1 cellular context compared by ENCODE assay signal in the genomic region with DNA sequence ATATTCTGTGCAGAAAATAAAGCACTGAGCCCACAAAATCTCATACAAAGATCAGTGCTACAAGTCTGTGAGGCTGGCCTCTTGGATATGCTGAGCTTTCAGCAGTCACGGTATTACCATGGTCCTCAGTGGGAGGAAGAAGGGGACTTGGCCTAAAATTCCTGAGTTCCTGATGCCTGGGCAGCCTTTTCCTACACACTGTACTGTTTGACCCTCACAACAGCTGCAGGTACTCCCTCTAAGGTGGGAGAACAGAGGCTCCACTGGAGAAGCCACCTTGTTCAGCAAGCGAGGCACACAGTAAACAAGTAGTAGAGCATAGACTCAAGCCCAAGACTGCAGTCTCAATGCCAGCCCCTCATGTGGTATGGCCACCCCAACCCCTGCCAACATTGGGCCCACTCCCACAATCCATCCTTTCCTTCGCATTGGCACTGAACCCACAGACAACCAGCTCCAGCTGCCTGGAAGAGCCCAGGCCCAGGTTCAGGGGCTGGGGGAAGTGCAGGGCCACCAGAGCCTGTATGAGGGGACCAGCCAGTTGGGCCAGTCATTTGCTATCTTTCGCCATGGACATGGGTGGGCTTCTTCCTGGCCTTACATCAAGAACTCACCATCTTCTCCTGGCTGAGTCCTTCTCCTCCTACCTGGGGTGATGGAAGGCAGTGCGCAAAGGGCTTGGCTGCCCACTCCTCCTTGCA.
A peak's percentile ranks its signal among the peaks of the same experiment; 100 is the strongest.
TF ChIP-seq lines count a peak whose summit lies in the region.

No MANE protein-coding gene starts in this region.

TF ChIP-seq in HepG2, 621 proteins besides CTCF, POLR2A, EP300 and RAD21 (continued from another document and continues in another):
- TF ChIP-seq, protein P1, sequence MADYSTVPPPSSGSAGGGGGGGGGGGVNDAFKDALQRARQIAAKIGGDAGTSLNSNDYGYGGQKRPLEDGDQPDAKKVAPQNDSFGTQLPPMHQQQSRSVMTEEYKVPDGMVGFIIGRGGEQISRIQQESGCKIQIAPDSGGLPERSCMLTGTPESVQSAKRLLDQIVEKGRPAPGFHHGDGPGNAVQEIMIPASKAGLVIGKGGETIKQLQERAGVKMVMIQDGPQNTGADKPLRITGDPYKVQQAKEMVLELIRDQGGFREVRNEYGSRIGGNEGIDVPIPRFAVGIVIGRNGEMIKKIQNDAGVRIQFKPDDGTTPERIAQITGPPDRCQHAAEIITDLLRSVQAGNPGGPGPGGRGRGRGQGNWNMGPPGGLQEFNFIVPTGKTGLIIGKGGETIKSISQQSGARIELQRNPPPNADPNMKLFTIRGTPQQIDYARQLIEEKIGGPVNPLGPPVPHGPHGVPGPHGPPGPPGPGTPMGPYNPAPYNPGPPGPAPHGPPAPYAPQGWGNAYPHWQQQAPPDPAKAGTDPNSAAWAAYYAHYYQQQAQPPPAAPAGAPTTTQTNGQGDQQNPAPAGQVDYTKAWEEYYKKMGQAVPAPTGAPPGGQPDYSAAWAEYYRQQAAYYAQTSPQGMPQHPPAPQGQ (CRISPR knock-in tag; IDR thresholded peaks at IDR 0.05; ENCODE audit: borderline replicate concordance): no peak
- TF ChIP-seq ZNF124 (CRISPR knock-in tag; IDR thresholded peaks at IDR 0.05): no peak
- TF ChIP-seq ZNF160 (CRISPR knock-in tag; IDR thresholded peaks at IDR 0.05): no peak
- no peak for TF ChIP-seq GATAD2A (CRISPR knock-in tag; IDR thresholded peaks at IDR 0.05)
- TF ChIP-seq ZFY (CRISPR knock-in tag; IDR thresholded peaks at IDR 0.05): no peak; the same call in 1 of the 2 replicates
- no peak for TF ChIP-seq MEIS1 (CRISPR knock-in tag; IDR thresholded peaks at IDR 0.05; ENCODE audit: borderline replicate concordance)
- TF ChIP-seq YY1 (IDR thresholded peaks at IDR 0.05; ENCODE audit: insufficient read depth, insufficient replicate concordance, low read depth, low read length): no peak
- no peak for TF ChIP-seq KLF15 (CRISPR knock-in tag; IDR thresholded peaks at IDR 0.05; ENCODE audit: borderline replicate concordance)
- 0 out of 2 replicates have a peak, but pooled peaks have one; percentile 2 for TF ChIP-seq KLF6 (CRISPR knock-in tag; IDR thresholded peaks at IDR 0.05)
- TF ChIP-seq, protein P2, sequence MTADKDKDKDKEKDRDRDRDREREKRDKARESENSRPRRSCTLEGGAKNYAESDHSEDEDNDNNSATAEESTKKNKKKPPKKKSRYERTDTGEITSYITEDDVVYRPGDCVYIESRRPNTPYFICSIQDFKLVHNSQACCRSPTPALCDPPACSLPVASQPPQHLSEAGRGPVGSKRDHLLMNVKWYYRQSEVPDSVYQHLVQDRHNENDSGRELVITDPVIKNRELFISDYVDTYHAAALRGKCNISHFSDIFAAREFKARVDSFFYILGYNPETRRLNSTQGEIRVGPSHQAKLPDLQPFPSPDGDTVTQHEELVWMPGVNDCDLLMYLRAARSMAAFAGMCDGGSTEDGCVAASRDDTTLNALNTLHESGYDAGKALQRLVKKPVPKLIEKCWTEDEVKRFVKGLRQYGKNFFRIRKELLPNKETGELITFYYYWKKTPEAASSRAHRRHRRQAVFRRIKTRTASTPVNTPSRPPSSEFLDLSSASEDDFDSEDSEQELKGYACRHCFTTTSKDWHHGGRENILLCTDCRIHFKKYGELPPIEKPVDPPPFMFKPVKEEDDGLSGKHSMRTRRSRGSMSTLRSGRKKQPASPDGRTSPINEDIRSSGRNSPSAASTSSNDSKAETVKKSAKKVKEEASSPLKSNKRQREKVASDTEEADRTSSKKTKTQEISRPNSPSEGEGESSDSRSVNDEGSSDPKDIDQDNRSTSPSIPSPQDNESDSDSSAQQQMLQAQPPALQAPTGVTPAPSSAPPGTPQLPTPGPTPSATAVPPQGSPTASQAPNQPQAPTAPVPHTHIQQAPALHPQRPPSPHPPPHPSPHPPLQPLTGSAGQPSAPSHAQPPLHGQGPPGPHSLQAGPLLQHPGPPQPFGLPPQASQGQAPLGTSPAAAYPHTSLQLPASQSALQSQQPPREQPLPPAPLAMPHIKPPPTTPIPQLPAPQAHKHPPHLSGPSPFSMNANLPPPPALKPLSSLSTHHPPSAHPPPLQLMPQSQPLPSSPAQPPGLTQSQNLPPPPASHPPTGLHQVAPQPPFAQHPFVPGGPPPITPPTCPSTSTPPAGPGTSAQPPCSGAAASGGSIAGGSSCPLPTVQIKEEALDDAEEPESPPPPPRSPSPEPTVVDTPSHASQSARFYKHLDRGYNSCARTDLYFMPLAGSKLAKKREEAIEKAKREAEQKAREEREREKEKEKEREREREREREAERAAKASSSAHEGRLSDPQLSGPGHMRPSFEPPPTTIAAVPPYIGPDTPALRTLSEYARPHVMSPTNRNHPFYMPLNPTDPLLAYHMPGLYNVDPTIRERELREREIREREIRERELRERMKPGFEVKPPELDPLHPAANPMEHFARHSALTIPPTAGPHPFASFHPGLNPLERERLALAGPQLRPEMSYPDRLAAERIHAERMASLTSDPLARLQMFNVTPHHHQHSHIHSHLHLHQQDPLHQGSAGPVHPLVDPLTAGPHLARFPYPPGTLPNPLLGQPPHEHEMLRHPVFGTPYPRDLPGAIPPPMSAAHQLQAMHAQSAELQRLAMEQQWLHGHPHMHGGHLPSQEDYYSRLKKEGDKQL (CRISPR knock-in tag; IDR thresholded peaks at IDR 0.05; ENCODE audit: low read depth): no peak
- TF ChIP-seq ZNF446 (CRISPR knock-in tag; IDR thresholded peaks at IDR 0.05): no peak
- no peak for TF ChIP-seq KDM1A (CRISPR knock-in tag; IDR thresholded peaks at IDR 0.05)
- no peak; the same call in 1 of the 2 replicates for TF ChIP-seq ZNF432 (CRISPR knock-in tag; IDR thresholded peaks at IDR 0.05; ENCODE audit: borderline replicate concordance)
- no peak for TF ChIP-seq PAX8 (CRISPR knock-in tag; IDR thresholded peaks at IDR 0.05; ENCODE audit: borderline replicate concordance)
- TF ChIP-seq, protein P3, sequence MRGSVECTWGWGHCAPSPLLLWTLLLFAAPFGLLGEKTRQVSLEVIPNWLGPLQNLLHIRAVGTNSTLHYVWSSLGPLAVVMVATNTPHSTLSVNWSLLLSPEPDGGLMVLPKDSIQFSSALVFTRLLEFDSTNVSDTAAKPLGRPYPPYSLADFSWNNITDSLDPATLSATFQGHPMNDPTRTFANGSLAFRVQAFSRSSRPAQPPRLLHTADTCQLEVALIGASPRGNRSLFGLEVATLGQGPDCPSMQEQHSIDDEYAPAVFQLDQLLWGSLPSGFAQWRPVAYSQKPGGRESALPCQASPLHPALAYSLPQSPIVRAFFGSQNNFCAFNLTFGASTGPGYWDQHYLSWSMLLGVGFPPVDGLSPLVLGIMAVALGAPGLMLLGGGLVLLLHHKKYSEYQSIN (CRISPR knock-in tag; IDR thresholded peaks at IDR 0.05; ENCODE audit: borderline replicate concordance): no peak
- no peak for TF ChIP-seq ZSCAN29 (CRISPR knock-in tag; conservative IDR thresholded peaks at IDR 0.05)
- TF ChIP-seq NCOA1 (CRISPR knock-in tag; IDR thresholded peaks at IDR 0.05): no peak
- TF ChIP-seq GFI1 (CRISPR knock-in tag; IDR thresholded peaks at IDR 0.05; ENCODE audit: borderline replicate concordance): peak; percentile 56; the same call in 1 of the 2 replicates
- TF ChIP-seq, protein P4, sequence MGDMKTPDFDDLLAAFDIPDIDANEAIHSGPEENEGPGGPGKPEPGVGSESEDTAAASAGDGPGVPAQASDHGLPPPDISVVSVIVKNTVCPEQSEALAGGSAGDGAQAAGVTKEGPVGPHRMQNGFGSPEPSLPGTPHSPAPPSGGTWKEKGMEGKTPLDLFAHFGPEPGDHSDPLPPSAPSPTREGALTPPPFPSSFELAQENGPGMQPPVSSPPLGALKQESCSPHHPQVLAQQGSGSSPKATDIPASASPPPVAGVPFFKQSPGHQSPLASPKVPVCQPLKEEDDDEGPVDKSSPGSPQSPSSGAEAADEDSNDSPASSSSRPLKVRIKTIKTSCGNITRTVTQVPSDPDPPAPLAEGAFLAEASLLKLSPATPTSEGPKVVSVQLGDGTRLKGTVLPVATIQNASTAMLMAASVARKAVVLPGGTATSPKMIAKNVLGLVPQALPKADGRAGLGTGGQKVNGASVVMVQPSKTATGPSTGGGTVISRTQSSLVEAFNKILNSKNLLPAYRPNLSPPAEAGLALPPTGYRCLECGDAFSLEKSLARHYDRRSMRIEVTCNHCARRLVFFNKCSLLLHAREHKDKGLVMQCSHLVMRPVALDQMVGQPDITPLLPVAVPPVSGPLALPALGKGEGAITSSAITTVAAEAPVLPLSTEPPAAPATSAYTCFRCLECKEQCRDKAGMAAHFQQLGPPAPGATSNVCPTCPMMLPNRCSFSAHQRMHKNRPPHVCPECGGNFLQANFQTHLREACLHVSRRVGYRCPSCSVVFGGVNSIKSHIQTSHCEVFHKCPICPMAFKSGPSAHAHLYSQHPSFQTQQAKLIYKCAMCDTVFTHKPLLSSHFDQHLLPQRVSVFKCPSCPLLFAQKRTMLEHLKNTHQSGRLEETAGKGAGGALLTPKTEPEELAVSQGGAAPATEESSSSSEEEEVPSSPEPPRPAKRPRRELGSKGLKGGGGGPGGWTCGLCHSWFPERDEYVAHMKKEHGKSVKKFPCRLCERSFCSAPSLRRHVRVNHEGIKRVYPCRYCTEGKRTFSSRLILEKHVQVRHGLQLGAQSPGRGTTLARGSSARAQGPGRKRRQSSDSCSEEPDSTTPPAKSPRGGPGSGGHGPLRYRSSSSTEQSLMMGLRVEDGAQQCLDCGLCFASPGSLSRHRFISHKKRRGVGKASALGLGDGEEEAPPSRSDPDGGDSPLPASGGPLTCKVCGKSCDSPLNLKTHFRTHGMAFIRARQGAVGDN (CRISPR knock-in tag; IDR thresholded peaks at IDR 0.05): peak; percentile 76; the same call in 1 of the 2 replicates
- TF ChIP-seq LCORL (IDR thresholded peaks at IDR 0.05): no peak
- peak; percentile 13; the same call in 1 of the 2 replicates for TF ChIP-seq LCORL (CRISPR knock-in tag; IDR thresholded peaks at IDR 0.05)
- TF ChIP-seq HOXD1 (CRISPR knock-in tag; IDR thresholded peaks at IDR 0.05): no peak
- TF ChIP-seq KMT2A (CRISPR knock-in tag; IDR thresholded peaks at IDR 0.05): peak; percentile 16; the same call in 1 of the 2 replicates
- TF ChIP-seq ARHGAP35 (CRISPR knock-in tag; IDR thresholded peaks at IDR 0.05; ENCODE audit: borderline replicate concordance): no peak
- no peak for TF ChIP-seq ZNF652 (CRISPR knock-in tag; IDR thresholded peaks at IDR 0.05; ENCODE audit: borderline replicate concordance, low read depth)
- TF ChIP-seq, protein P5, sequence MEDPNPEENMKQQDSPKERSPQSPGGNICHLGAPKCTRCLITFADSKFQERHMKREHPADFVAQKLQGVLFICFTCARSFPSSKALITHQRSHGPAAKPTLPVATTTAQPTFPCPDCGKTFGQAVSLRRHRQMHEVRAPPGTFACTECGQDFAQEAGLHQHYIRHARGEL (CRISPR knock-in tag; IDR thresholded peaks at IDR 0.05): no peak
- TF ChIP-seq ZNF546 (CRISPR knock-in tag; conservative IDR thresholded peaks at IDR 0.05): no peak
- TF ChIP-seq, protein P6, sequence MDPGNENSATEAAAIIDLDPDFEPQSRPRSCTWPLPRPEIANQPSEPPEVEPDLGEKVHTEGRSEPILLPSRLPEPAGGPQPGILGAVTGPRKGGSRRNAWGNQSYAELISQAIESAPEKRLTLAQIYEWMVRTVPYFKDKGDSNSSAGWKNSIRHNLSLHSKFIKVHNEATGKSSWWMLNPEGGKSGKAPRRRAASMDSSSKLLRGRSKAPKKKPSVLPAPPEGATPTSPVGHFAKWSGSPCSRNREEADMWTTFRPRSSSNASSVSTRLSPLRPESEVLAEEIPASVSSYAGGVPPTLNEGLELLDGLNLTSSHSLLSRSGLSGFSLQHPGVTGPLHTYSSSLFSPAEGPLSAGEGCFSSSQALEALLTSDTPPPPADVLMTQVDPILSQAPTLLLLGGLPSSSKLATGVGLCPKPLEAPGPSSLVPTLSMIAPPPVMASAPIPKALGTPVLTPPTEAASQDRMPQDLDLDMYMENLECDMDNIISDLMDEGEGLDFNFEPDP (CRISPR knock-in tag; conservative IDR thresholded peaks at IDR 0.05): 0 out of 2 replicates have a peak, but pooled peaks have one; percentile 5
- no peak for TF ChIP-seq SMAD9 (CRISPR knock-in tag; IDR thresholded peaks at IDR 0.05)
- no peak for TF ChIP-seq NBN (conservative IDR thresholded peaks at IDR 0.05)
- TF ChIP-seq HNRNPH1 (optimal IDR thresholded peaks at IDR 0.05; ENCODE audit: low read depth, low read length): no peak
- TF ChIP-seq, protein P7, sequence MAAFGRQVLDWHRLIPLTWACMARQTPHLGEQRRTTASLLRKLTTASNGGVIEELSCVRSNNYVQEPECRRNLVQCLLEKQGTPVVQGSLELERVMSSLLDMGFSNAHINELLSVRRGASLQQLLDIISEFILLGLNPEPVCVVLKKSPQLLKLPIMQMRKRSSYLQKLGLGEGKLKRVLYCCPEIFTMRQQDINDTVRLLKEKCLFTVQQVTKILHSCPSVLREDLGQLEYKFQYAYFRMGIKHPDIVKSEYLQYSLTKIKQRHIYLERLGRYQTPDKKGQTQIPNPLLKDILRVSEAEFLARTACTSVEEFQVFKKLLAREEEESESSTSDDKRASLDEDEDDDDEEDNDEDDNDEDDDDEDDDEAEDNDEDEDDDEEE (CRISPR knock-in tag; IDR thresholded peaks at IDR 0.05): no peak; the same call in 1 of the 2 replicates
- no peak for TF ChIP-seq KLF13 (CRISPR knock-in tag; IDR thresholded peaks at IDR 0.05)
- no peak for TF ChIP-seq HNRNPLL (IDR thresholded peaks at IDR 0.05; ENCODE audit: low read depth, low read length, poor library complexity, severe bottlenecking)
- TF ChIP-seq SP140L (CRISPR knock-in tag; IDR thresholded peaks at IDR 0.05; ENCODE audit: borderline replicate concordance): 0 out of 2 replicates have a peak, but pooled peaks have one; percentile 23
- no peak for TF ChIP-seq ZNF501 (CRISPR knock-in tag; IDR thresholded peaks at IDR 0.05)
- no peak for TF ChIP-seq FOSL1 (CRISPR knock-in tag; IDR thresholded peaks at IDR 0.05; ENCODE audit: borderline replicate concordance)
- no peak for TF ChIP-seq SIX4 (CRISPR knock-in tag; IDR thresholded peaks at IDR 0.05)
- TF ChIP-seq PRMT3 (CRISPR knock-in tag; IDR thresholded peaks at IDR 0.05; ENCODE audit: borderline replicate concordance, low read depth): no peak
- TF ChIP-seq, protein P8, sequence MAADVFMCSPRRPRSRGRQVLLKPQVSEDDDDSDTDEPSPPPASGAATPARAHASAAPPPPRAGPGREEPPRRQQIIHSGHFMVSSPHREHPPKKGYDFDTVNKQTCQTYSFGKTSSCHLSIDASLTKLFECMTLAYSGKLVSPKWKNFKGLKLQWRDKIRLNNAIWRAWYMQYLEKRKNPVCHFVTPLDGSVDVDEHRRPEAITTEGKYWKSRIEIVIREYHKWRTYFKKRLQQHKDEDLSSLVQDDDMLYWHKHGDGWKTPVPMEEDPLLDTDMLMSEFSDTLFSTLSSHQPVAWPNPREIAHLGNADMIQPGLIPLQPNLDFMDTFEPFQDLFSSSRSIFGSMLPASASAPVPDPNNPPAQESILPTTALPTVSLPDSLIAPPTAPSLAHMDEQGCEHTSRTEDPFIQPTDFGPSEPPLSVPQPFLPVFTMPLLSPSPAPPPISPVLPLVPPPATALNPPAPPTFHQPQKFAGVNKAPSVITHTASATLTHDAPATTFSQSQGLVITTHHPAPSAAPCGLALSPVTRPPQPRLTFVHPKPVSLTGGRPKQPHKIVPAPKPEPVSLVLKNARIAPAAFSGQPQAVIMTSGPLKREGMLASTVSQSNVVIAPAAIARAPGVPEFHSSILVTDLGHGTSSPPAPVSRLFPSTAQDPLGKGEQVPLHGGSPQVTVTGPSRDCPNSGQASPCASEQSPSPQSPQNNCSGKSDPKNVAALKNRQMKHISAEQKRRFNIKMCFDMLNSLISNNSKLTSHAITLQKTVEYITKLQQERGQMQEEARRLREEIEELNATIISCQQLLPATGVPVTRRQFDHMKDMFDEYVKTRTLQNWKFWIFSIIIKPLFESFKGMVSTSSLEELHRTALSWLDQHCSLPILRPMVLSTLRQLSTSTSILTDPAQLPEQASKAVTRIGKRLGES (CRISPR knock-in tag; IDR thresholded peaks at IDR 0.05; ENCODE audit: borderline replicate concordance): no peak
- no peak for TF ChIP-seq TARDBP (CRISPR knock-in tag; IDR thresholded peaks at IDR 0.05)
